ENCODE assay signal across 1 cellular context in genomic region chr4:76087007-76087769, GRCh38.
A peak's percentile ranks its signal among the peaks of the same experiment; 100 is the strongest.
TF ChIP-seq lines count a peak whose summit lies in the region.

No MANE protein-coding gene starts in this region.

TF ChIP-seq in HepG2, 621 proteins besides CTCF, POLR2A, EP300 and RAD21 (continued from another document and continues in another):
- no peak for TF ChIP-seq HMGXB3 (CRISPR knock-in tag; IDR thresholded peaks at IDR 0.05; ENCODE audit: borderline replicate concordance)
- TF ChIP-seq RFXANK (CRISPR knock-in tag; IDR thresholded peaks at IDR 0.05), result no peak
- TF ChIP-seq TAF1 (CRISPR knock-in tag; IDR thresholded peaks at IDR 0.05), result no peak
- TF ChIP-seq DMTF1 (CRISPR knock-in tag; IDR thresholded peaks at IDR 0.05), result no peak
- no peak for TF ChIP-seq YEATS2 (CRISPR knock-in tag; IDR thresholded peaks at IDR 0.05; ENCODE audit: borderline replicate concordance)
- TF ChIP-seq LRRFIP1 (CRISPR knock-in tag; conservative IDR thresholded peaks at IDR 0.05), result no peak
- TF ChIP-seq ZNF577 (CRISPR knock-in tag; IDR thresholded peaks at IDR 0.05; ENCODE audit: borderline replicate concordance, low read depth), result no peak
- TF ChIP-seq IKZF4 (CRISPR knock-in tag; IDR thresholded peaks at IDR 0.05; ENCODE audit: borderline replicate concordance, low read depth, not compliant biosample characterization), result no peak
- TF ChIP-seq PCBP1 (IDR thresholded peaks at IDR 0.05; ENCODE audit: borderline replicate concordance, low read depth, low read length), result no peak
- peak; percentile 31; the same call in 1 of the 2 replicates for TF ChIP-seq SMAD3 (CRISPR knock-in tag; IDR thresholded peaks at IDR 0.05)
- no peak for TF ChIP-seq TCF7L2 (IDR thresholded peaks at IDR 0.05; ENCODE audit: low read depth, low read length)
- no peak for TF ChIP-seq SNAPC5 (CRISPR knock-in tag; IDR thresholded peaks at IDR 0.05; ENCODE audit: borderline replicate concordance)
- TF ChIP-seq SNAI1 (CRISPR knock-in tag; IDR thresholded peaks at IDR 0.05; ENCODE audit: borderline replicate concordance), result no peak
- no peak for TF ChIP-seq NAIF1 (CRISPR knock-in tag; IDR thresholded peaks at IDR 0.05; ENCODE audit: borderline replicate concordance)
- no peak for TF ChIP-seq TBP (CRISPR knock-in tag; IDR thresholded peaks at IDR 0.05)
- TF ChIP-seq ZNF747 (CRISPR knock-in tag; IDR thresholded peaks at IDR 0.05; ENCODE audit: borderline replicate concordance), result no peak
- no peak for TF ChIP-seq PCBP2 (optimal IDR thresholded peaks at IDR 0.05; ENCODE audit: low read depth, low read length, poor library complexity, severe bottlenecking)
- TF ChIP-seq ATAD3A (CRISPR knock-in tag; IDR thresholded peaks at IDR 0.05), result no peak
- no peak for TF ChIP-seq CREB3 (CRISPR knock-in tag; IDR thresholded peaks at IDR 0.05)
- TF ChIP-seq ZNF678 (CRISPR knock-in tag; IDR thresholded peaks at IDR 0.05), result no peak
- TF ChIP-seq AGO2 (optimal IDR thresholded peaks at IDR 0.05; ENCODE audit: low read depth, low read length), result no peak
- TF ChIP-seq MEIS2 (CRISPR knock-in tag; IDR thresholded peaks at IDR 0.05), result peak; percentile 52; the same call in 1 of the 2 replicates
- TF ChIP-seq ZNF281 (CRISPR knock-in tag; IDR thresholded peaks at IDR 0.05; ENCODE audit: borderline replicate concordance), result no peak
- TF ChIP-seq ZNF513 (CRISPR knock-in tag; conservative IDR thresholded peaks at IDR 0.05), result no peak
- TF ChIP-seq KLF16 (CRISPR knock-in tag; IDR thresholded peaks at IDR 0.05), result peak in 1 of 2 experiments; percentile 48; a peak in 1 of 4 replicates
- TF ChIP-seq HIVEP1 (CRISPR knock-in tag; IDR thresholded peaks at IDR 0.05), result no peak
- no peak for TF ChIP-seq ZNF776 (CRISPR knock-in tag; IDR thresholded peaks at IDR 0.05)
- no peak for TF ChIP-seq ZNF576 (CRISPR knock-in tag; IDR thresholded peaks at IDR 0.05)
- no peak for TF ChIP-seq THAP7 (CRISPR knock-in tag; IDR thresholded peaks at IDR 0.05)
- TF ChIP-seq NFRKB (IDR thresholded peaks at IDR 0.05), result no peak
- TF ChIP-seq ZNF335 (CRISPR knock-in tag; IDR thresholded peaks at IDR 0.05), result no peak
- no peak for TF ChIP-seq E2F5 (CRISPR knock-in tag; conservative IDR thresholded peaks at IDR 0.05)
- TF ChIP-seq E2F1 (CRISPR knock-in tag; IDR thresholded peaks at IDR 0.05), result 0 out of 2 replicates have a peak, but pooled peaks have one; percentile 38
- no peak for TF ChIP-seq NCOA5 (CRISPR knock-in tag; IDR thresholded peaks at IDR 0.05)
- TF ChIP-seq ZSCAN30 (CRISPR knock-in tag; IDR thresholded peaks at IDR 0.05), result no peak
- no peak for TF ChIP-seq RFX1 (IDR thresholded peaks at IDR 0.05)
- TF ChIP-seq ZNF510 (CRISPR knock-in tag; IDR thresholded peaks at IDR 0.05; ENCODE audit: low read depth), result no peak
- no peak for TF ChIP-seq HNRNPUL1 (IDR thresholded peaks at IDR 0.05; ENCODE audit: low read depth, low read length)
- TF ChIP-seq ZNF784 (CRISPR knock-in tag; IDR thresholded peaks at IDR 0.05; ENCODE audit: borderline replicate concordance), result no peak
- TF ChIP-seq ZC3H13 (CRISPR knock-in tag; IDR thresholded peaks at IDR 0.05), result no peak
- TF ChIP-seq PRPF4 (IDR thresholded peaks at IDR 0.05; ENCODE audit: low read depth, low read length, poor library complexity, severe bottlenecking), result no peak
- no peak for TF ChIP-seq TAF15 (IDR thresholded peaks at IDR 0.05; ENCODE audit: low read depth, low read length, poor library complexity, severe bottlenecking)
- no peak for TF ChIP-seq HOXA9 (CRISPR knock-in tag; IDR thresholded peaks at IDR 0.05; ENCODE audit: borderline replicate concordance)
- TF ChIP-seq HOXA3 (CRISPR knock-in tag; IDR thresholded peaks at IDR 0.05), result peak; percentile 72
- no peak for TF ChIP-seq KDM5A (IDR thresholded peaks at IDR 0.05; ENCODE audit: borderline replicate concordance, low read length)
